In genomic region chr4:73593631-73594241, GRCh38 we compare ENCODE assay signal across 8 cellular contexts. TPM values are rescaled to one million over a fixed set of nuclear protein-coding genes. Genes with fewer than 3 reads are reported as not detected.
DNase-seq lines count a peak whose midpoint lies in the region; ATAC-seq and TF ChIP-seq lines count a peak whose summit lies in the region.

No MANE protein-coding gene starts in this region.

- no peak for ATAC-seq in body of pancreas
- no peak for ATAC-seq in HG03175 (IDR thresholded peaks at IDR 0.05; ENCODE audit: unreplicated experiment)

- H3K4me1 ChIP-seq in body of pancreas, result peaks cover 63% of the 10 kb centered on the region

- H3K27me3 ChIP-seq in body of pancreas, result no peaks in the 10 kb centered on the region

- peak; percentile 69 for TF ChIP-seq CTCF in LNCAP (IDR thresholded peaks at IDR 0.05)
- TF ChIP-seq CTCF in body of pancreas (IDR thresholded peaks at IDR 0.05), result peak; percentile 31 to 72 (median 59)
- peak; percentile 50 for TF ChIP-seq CTCF in mesothelial cell of epicardium (IDR thresholded peaks at IDR 0.05; ENCODE audit: unreplicated experiment)

- no peak overlapping the region for H3K27ac ChIP-seq in body of pancreas

- H3K27me3 Mint-ChIP-seq in mesothelial cell of epicardium (ENCODE audit: low read depth), result no peaks in the 10 kb centered on the region

- TF ChIP-seq POLR2A in body of pancreas (IDR thresholded peaks at IDR 0.05), result no peak

- H3K36me3 ChIP-seq in body of pancreas (replicated peaks in 1 of 2; ENCODE audit: insufficient read depth in 1 of 2, low read depth in 2 of 2), result no peaks in the 10 kb centered on the region

- H3K9me3 Mint-ChIP-seq in mesothelial cell of epicardium, result peaks cover 9% of the 10 kb centered on the region

- intact Hi-C loops in body of pancreas (cut with DNase I), result no loop called here

- H3K4me3 Mint-ChIP-seq in mesothelial cell of epicardium, result no peak overlapping the region

- H3K27ac Mint-ChIP-seq in mesothelial cell of epicardium, result no peak overlapping the region

- 62 to 63% methylated on average over 6 of the region's 6 CpGs for WGBS in body of pancreas, 2 donors

- peaks cover 6% of the 10 kb centered on the region for H3K36me3 Mint-ChIP-seq in mesothelial cell of epicardium

- DNase-seq in DMS53 treated with DMSO at 0.1 percent for 48 hours (lab: John Stamatoyannopoulos, UW; ENCODE audit: unreplicated experiment) (peak; percentile 6), body of pancreas (peak; percentile 19 to 44 (median 29)), mesothelial cell of epicardium (ENCODE audit: low spot score in 2 of 2, unreplicated experiment in 2 of 2) (no peak), NCI-H526 treated with DMSO at 0.1 percent for 48 hours (lab: John Stamatoyannopoulos, UW) (no peak), COLO829 (ENCODE audit: low spot score) (no peak)
- DNase-seq in activated CD4-positive, alpha-beta T cell treated with anti-CD3 and anti-CD28 coated beads for 4 hours, result no peak

- H3K9me3 ChIP-seq in body of pancreas, result no peaks in the 10 kb centered on the region

- no peak overlapping the region for H3K4me3 ChIP-seq in body of pancreas

- peaks cover 10% of the 10 kb centered on the region for H3K4me1 Mint-ChIP-seq in mesothelial cell of epicardium

RNA-seq across cellular contexts. Expression of gene RASSF6, which starts 26.5 kb away (rescaled TPM):
- total RNA-seq in body of pancreas (10 to 100 TPM in 1 of 2 donors, 1 to 10 TPM in 1; 5.3 to 10.1 TPM), mesothelial cell of epicardium (1.3 to 1.8 TPM (median 1.5 TPM) in 3 replicates)

Comparison
In these comparisons a context has a peak if more than half of its experiments do, and no peak if none do; other contexts are left out.
1. DNase-seq: peak in DMS53 treated with DMSO at 0.1 percent for 48 hours (single experiment) and body of pancreas (4 of 4); none in mesothelial cell of epicardium (0 of 2), NCI-H526 treated with DMSO at 0.1 percent for 48 hours (single experiment), COLO829 (single experiment) and activated CD4-positive, alpha-beta T cell treated with anti-CD3 and anti-CD28 coated beads for 4 hours (0 of 2).
2. Peak in every context shown above with its lines, with median percentiles within 50 percentile points of each other: CTCF ChIP-seq.